In the genomic region with DNA sequence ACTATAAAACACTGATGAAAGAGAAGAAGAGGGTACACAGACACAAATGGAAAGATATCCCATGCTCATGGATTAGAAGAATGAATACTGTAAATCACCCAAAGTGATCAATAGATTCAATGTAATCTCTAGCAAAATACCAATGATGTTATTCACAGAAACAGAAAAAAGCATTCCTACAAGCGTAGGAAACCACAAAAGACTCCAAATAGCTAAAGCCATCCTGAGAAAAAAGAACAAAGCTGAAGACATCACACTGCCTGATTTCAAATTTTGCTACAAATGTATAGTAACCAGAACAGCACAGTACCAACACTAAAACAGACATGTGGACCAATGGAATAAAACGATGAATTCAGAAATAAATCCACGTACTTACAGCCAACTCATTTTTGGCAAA, we compare ENCODE assay signal across 35 cellular contexts. TPM values are rescaled to one million over a fixed set of nuclear protein-coding genes. Genes with fewer than 3 reads are reported as not detected.
"Had no signal": no experiment of that assay in that cellular context is flagged by ENCODE, and none has a peak within 500 bp of the region (broad histone marks: within the 10 kb centered on the region; RNA-seq: fewer than 3 reads in every experiment).

No MANE protein-coding gene starts in this region.

- H3K27ac ChIP-seq: adrenal gland, breast epithelium, cardiac muscle cell, colonic mucosa, epithelial cell of prostate, esophagus squamous epithelium, gastroesophageal sphincter, VCaP had no signal

- FAIRE-seq: endometrium, endothelial cell of umbilical vein had no signal

- H3K9me3 ChIP-seq: colonic mucosa, esophagus squamous epithelium had no signal

- H3K27me3 ChIP-seq: adrenal gland, breast epithelium, cardiac muscle cell, colonic mucosa, esophagus squamous epithelium, gastroesophageal sphincter had no signal

- H3K4me3 ChIP-seq: adrenal gland, breast epithelium, cardiac muscle cell, colonic mucosa, esophagus squamous epithelium, gastroesophageal sphincter had no signal

- H3K4me1 ChIP-seq: breast epithelium, colonic mucosa had no signal

- ATAC-seq: activated naive CD8-positive, alpha-beta T cell treated with anti-CD3 and anti-CD28 coated beads, Interleukin-2, amount 50 U/mL, for 24 hours; activated T-cell treated with anti-CD3 and anti-CD28 coated beads, Interleukin-2, amount 50 U/mL, for 72 hours; gastroesophageal sphincter; WTC11 had no signal

- DNase-seq: activated CD4-positive, alpha-beta memory T cell treated with anti-CD3 and anti-CD28 coated beads, Interleukin-2, amount 10 ng/mL, durations not matched to agents 7 days and 5 days; activated CD4-positive, alpha-beta T cell treated with anti-CD3 and anti-CD28 coated beads for 1 hour; activated CD4-positive, alpha-beta T cell treated with anti-CD3 and anti-CD28 coated beads for 4 hours; activated CD4-positive, alpha-beta T cell treated with anti-CD3 and anti-CD28 coated beads, Interleukin-2, amount 10 ng/mL, durations not matched to agents 7 days and 5 days; activated CD4-positive, alpha-beta T cell treated with anti-CD3 and anti-CD28 coated beads, Interleukin-2, amount 50 U/mL, for 4 hours; activated CD8-positive, alpha-beta memory T cell treated with anti-CD3 and anti-CD28 coated beads, Interleukin-2, amount 50 U/mL, for 48 hours; activated gamma-delta T cell; activated naive CD4-positive, alpha-beta T cell; activated naive CD4-positive, alpha-beta T cell treated with anti-CD3 and anti-CD28 coated beads, Interleukin-2, amount 50 U/mL, for 16 hours; activated naive CD8-positive, alpha-beta T cell treated with anti-CD3 and anti-CD28 coated beads for 36 hours; activated naive CD8-positive, alpha-beta T cell treated with anti-CD3 and anti-CD28 coated beads, Interleukin-2, amount 50 U/mL, for 24 hours; activated T-cell treated with anti-CD3 and anti-CD28 coated beads for 4 hours; activated T-cell treated with anti-CD3 and anti-CD28 coated beads, Interleukin-2, amount 50 U/mL, for 24 hours; activated T-cell treated with anti-CD3 and anti-CD28 coated beads, Interleukin-2, amount 50 U/mL, for 72 hours; adrenal gland; amygdala; aorta; central memory CD4-positive, alpha-beta T cell; cerebellar nuclear complex; colonic mucosa; effector CD8-positive, alpha-beta T cell; esophagus squamous epithelium; foreskin melanocyte; head of caudate nucleus; T-helper 2 cell had no signal

- H3K36me3 ChIP-seq: adrenal gland, breast epithelium, cardiac muscle cell, colonic mucosa, esophagus squamous epithelium, gastroesophageal sphincter had no signal

RNA-seq across cellular contexts. Expression of a gene that starts 43.0 kb away (rescaled TPM):
- total RNA-seq: activated CD4-positive, alpha-beta memory T cell treated with anti-CD3 and anti-CD28 coated beads, Interleukin-2, amount 10 ng/mL, durations not matched to agents 7 days and 5 days; activated CD4-positive, alpha-beta T cell treated with anti-CD3 and anti-CD28 coated beads, Interleukin-2, amount 10 ng/mL, durations not matched to agents 7 days and 5 days; activated naive CD8-positive, alpha-beta T cell treated with anti-CD3 and anti-CD28 coated beads for 36 hours; activated T-cell treated with anti-CD3 and anti-CD28 coated beads, Interleukin-2, amount 50 U/mL, for 72 hours; dermis microvascular lymphatic vessel endothelial cell; endothelial cell of umbilical vein; T-helper 1 cell treated with Interleukin-12 subunit alpha and Interleukin-12 subunit beta and Interleukin-4 antibody, amounts not matched to agents 30 ng/mL and 1 ng/mL, for 36 hours had no signal
